Comparison of ENCODE assay signal across 26 cellular contexts in the genomic region with DNA sequence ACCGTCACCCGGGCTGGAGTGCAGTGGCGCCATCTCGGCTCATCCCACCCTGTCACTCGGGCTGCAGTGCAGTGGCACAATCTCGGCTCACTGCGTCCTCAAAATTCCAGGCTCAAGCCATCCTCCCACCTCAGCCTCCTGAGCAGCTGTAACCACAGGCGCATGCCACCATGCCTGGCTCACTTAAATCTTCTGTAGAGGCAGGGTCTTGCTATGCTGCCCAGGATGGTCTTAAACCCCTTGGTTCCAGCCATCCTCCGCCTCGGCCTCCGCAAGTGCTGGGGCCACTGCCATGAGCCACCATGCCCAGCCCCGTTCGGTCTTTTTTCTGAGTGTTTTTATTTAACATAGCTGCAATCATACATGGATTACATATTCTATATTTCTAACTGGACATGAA. TPM values are rescaled to one million over a fixed set of nuclear protein-coding genes. Genes with fewer than 3 reads are reported as not detected.
"Had no signal": no experiment of that assay in that cellular context is flagged by ENCODE, and none has a peak within 500 bp of the region (broad histone marks: within the 10 kb centered on the region; RNA-seq: fewer than 3 reads in every experiment).

No MANE protein-coding gene starts in this region.

- H3K36me3 Mint-ChIP-seq: natural killer cell had no signal

- H3K27ac Mint-ChIP-seq: memory B cell; natural killer cell; progenitor cell of endocrine pancreas; stimulated activated memory B cell treated with anti-CD40 and anti-IgM and Interleukin-4, amounts not matched to agents 10 μg/mL and 1 μg/mL and 100 μg/mL, for 72 hours; stimulated activated naive CD8-positive, alpha-beta T cell treated with anti-CD3 and anti-CD28 coated beads, Interleukin-15, Interleukin-2, amounts not matched to agents 100 ng/mL and 50 ng/mL, for 24 hours had no signal

- DNase-seq: cerebellar nuclear complex; effector CD4-positive, alpha-beta T cell; foreskin fibroblast; left cardiac atrium; left lung; natural killer cell; sigmoid colon; stimulated activated CD4-positive, alpha-beta T cell treated with anti-CD3 and anti-CD28 coated beads, Interleukin-4, amount 100 ng/mL, for 4 hours; upper lobe of left lung; uterus had no signal

- H3K27me3 Mint-ChIP-seq: memory B cell; progenitor cell of endocrine pancreas; stimulated activated memory B cell treated with anti-CD40 and anti-IgM and Interleukin-4, amounts not matched to agents 10 μg/mL and 1 μg/mL and 100 μg/mL, for 72 hours; stimulated activated naive CD8-positive, alpha-beta T cell treated with anti-CD3 and anti-CD28 coated beads, Interleukin-15, Interleukin-2, amounts not matched to agents 100 ng/mL and 50 ng/mL, for 24 hours had no signal

- H3K4me1 ChIP-seq: uterus had no signal

- H3K4me1 Mint-ChIP-seq: memory B cell; natural killer cell; stimulated activated memory B cell treated with anti-CD40 and anti-IgM and Interleukin-4, amounts not matched to agents 10 μg/mL and 1 μg/mL and 100 μg/mL, for 72 hours had no signal

- H3K4me3 ChIP-seq: dorsolateral prefrontal cortex, gastroesophageal sphincter, heart left ventricle, hepatocyte, left lung, lung, pancreas, right atrium auricular region, sigmoid colon, thoracic aorta, tibial nerve, upper lobe of left lung, uterus had no signal

- H3K9me3 ChIP-seq: gastroesophageal sphincter, left lung, pancreas, sigmoid colon, thoracic aorta, tibial nerve, upper lobe of left lung, uterus had no signal

- H3K9me3 Mint-ChIP-seq: natural killer cell had no signal

- H3K27ac ChIP-seq: dorsolateral prefrontal cortex, epithelial cell of prostate, gastroesophageal sphincter, heart left ventricle, hepatocyte, left lung, pancreas, right atrium auricular region, sigmoid colon, thoracic aorta, tibial nerve, upper lobe of left lung, uterus had no signal

- H3K4me3 Mint-ChIP-seq: memory B cell; natural killer cell; stimulated activated memory B cell treated with anti-CD40 and anti-IgM and Interleukin-4, amounts not matched to agents 10 μg/mL and 1 μg/mL and 100 μg/mL, for 72 hours; stimulated activated naive CD8-positive, alpha-beta T cell treated with anti-CD3 and anti-CD28 coated beads, Interleukin-15, Interleukin-2, amounts not matched to agents 100 ng/mL and 50 ng/mL, for 24 hours had no signal

- H3K36me3 ChIP-seq: pancreas, right atrium auricular region, thoracic aorta, uterus had no signal

- H3K27me3 ChIP-seq: dorsolateral prefrontal cortex, gastroesophageal sphincter, heart left ventricle, hepatocyte, left lung, pancreas, right atrium auricular region, sigmoid colon, tibial nerve, upper lobe of left lung, uterus had no signal

- ATAC-seq: esophagus mucosa; gastroesophageal sphincter; left cardiac atrium; left lung; natural killer cell; pancreas; stimulated activated memory B cell treated with anti-CD40 and anti-IgM and Interleukin-4, amounts not matched to agents 10 μg/mL and 1 μg/mL and 100 μg/mL, for 72 hours had no signal

RNA-seq across cellular contexts. Expression of a gene that starts 41.5 kb away (rescaled TPM):
- polyA plus RNA-seq: neural cell had no signal
